15 cellular contexts compared by ENCODE assay signal in the genomic region with DNA sequence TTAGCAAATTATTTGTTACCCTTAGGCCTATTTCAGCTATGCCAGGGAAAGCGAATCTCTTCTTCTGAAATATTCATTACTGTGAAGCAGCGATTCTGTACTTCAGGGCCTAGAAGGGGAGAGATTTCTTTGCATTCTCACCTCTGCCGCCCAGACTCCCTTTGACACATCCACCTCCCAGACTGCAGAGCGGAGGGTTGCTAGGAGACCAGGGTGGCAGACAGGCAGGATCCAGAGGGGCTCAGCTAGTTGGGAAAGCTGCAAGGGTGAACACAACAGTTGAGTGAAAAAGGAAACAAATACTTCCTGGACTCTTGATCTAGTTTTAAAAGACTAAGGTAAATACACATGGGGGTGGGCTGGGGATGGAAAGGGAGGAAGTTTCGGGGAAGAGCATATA. TPM values are rescaled to one million over a fixed set of nuclear protein-coding genes. Genes with fewer than 3 reads are reported as not detected.
DNase-seq lines count a peak whose midpoint lies in the region; ATAC-seq and TF ChIP-seq lines count a peak whose summit lies in the region.
"Had no signal": no experiment of that assay in that cellular context is flagged by ENCODE, and none has a peak within 500 bp of the region (broad histone marks: within the 10 kb centered on the region; RNA-seq: fewer than 3 reads in every experiment).

No MANE protein-coding gene starts in this region.

- H3K9me3 ChIP-seq in SK-N-SH (no peaks in the 10 kb centered on the region), endodermal cell (ENCODE audit: control insufficient read depth, low read length) (no peaks in the 10 kb centered on the region)
- H3K9me3 ChIP-seq: SJSA1 had no signal

- H3K9me2 ChIP-seq in SK-N-SH = no peaks in the 10 kb centered on the region

- no peaks in the 10 kb centered on the region for H3K36me3 ChIP-seq in SK-N-SH (replicated peaks in 1 of 2; ENCODE audit: control insufficient read depth in 1 of 2, insufficient read depth in 2 of 2, low read length in 1 of 2)
- H3K36me3 ChIP-seq in endodermal cell (ENCODE audit: control insufficient read depth, insufficient read depth, low read length) = no peaks in the 10 kb centered on the region
- H3K36me3 ChIP-seq: SJSA1 had no signal

- no peak for ATAC-seq in SK-N-SH treated with all-trans-retinoic acid at 6 μM for 48 hours
- ATAC-seq in left ventricle myocardium superior = no peak

- intact Hi-C loops in left ventricle myocardium superior (cut with micrococcal nuclease) = no loop called here

- H3K27me3 Mint-ChIP-seq in endodermal cell (ENCODE audit: insufficient read depth) (no peaks in the 10 kb centered on the region), neural crest cell (ENCODE audit: low read depth) (no peaks in the 10 kb centered on the region)

- H3K27ac Mint-ChIP-seq in endodermal cell (no peak overlapping the region), neural crest cell (ENCODE audit: unreplicated experiment) (no peak overlapping the region)
- H3K27ac Mint-ChIP-seq: HFFc6 had no signal

- peaks cover 8% of the 10 kb centered on the region for H3K4me1 Mint-ChIP-seq in endodermal cell
- peaks cover 26% of the 10 kb centered on the region for H3K4me1 Mint-ChIP-seq in neural crest cell

- TF ChIP-seq RAD21 in SK-N-SH (IDR thresholded peaks at IDR 0.05; ENCODE audit: low read length) = no peak

- H3K9ac ChIP-seq in SK-N-SH (no peak overlapping the region), endodermal cell (ENCODE audit: extremely low read depth, low read length, poor library complexity, severe bottlenecking) (no peak overlapping the region)
- H3K9ac ChIP-seq: KMS-11 had no signal

- TF ChIP-seq CTCF in SK-N-SH (IDR thresholded peaks at IDR 0.05) = no peak
- TF ChIP-seq CTCF in endodermal cell (conservative IDR thresholded peaks at IDR 0.05) = no peak
- no peak for TF ChIP-seq CTCF in neural crest cell (conservative IDR thresholded peaks at IDR 0.05)
- no peak for TF ChIP-seq CTCF in foreskin fibroblast (IDR thresholded peaks at IDR 0.05; ENCODE audit: low read depth, low read length)

- CTCF ChIA-PET in SK-N-SH (lab: Yijun Ruan, JAX) = interaction anchor here (0.8 to 5.0 kb wide), 6 partner anchors 14 to 482 kb away, joined by 3 to 76 read pairs (median 4); no protein-coding TSS in a partner anchor

- H3K9me3 Mint-ChIP-seq in endodermal cell = no peaks in the 10 kb centered on the region
- no peaks in the 10 kb centered on the region for H3K9me3 Mint-ChIP-seq in neural crest cell
- H3K9me3 Mint-ChIP-seq: HFFc6 had no signal

- H2AFZ ChIP-seq in SK-N-SH (ENCODE audit: low read depth) = no peak overlapping the region

- no peaks in the 10 kb centered on the region for H3K79me2 ChIP-seq in SK-N-SH (ENCODE audit: insufficient read depth)

- H3K27me3 ChIP-seq in SK-N-SH (ENCODE audit: insufficient read depth) (no peaks in the 10 kb centered on the region), endodermal cell (ENCODE audit: control insufficient read depth, insufficient read depth, low read length, poor library complexity, severe bottlenecking) (no peaks in the 10 kb centered on the region)

- H3K4me3 Mint-ChIP-seq in endodermal cell (no peak overlapping the region), neural crest cell (peak overlapping the region; percentile 10)
- H3K4me3 Mint-ChIP-seq: HFFc6 had no signal

- no peaks in the 10 kb centered on the region for H3K36me3 Mint-ChIP-seq in endodermal cell (ENCODE audit: low read depth)
- no peaks in the 10 kb centered on the region for H3K36me3 Mint-ChIP-seq in neural crest cell (ENCODE audit: low read depth)

- H3K4me1 ChIP-seq in SK-N-SH (ENCODE audit: control insufficient read depth in 1 of 2, insufficient read depth in 2 of 2, low read depth in 1 of 2, low read length in 1 of 2) (peaks cover 11 to 21% of the 10 kb centered on the region in 2 experiments), endodermal cell (ENCODE audit: control insufficient read depth, insufficient read depth, low read length) (no peaks in the 10 kb centered on the region)

- H3K27ac ChIP-seq in SK-N-SH (ENCODE audit: low read depth in 2 of 2, low read length in 1 of 2) (no peak overlapping the region), endodermal cell (ENCODE audit: low read depth, low read length) (no peak overlapping the region)
- H3K27ac ChIP-seq: KMS-11, SJSA1 had no signal

- WGBS in SK-N-SH (ENCODE audit: low lambda C conversion rate) = 87% methylated on average over 5 of the region's 5 CpGs
- 66 to 70% methylated on average over 2 to 5 of the region's 5 CpGs for WGBS in endodermal cell (ENCODE audit: insufficient coverage in 1 of 2, insufficient read length in 1 of 2), 2 experiments

- DNase-seq in SK-N-SH (peak; percentile 16), endodermal cell (peak; percentile 68), neural crest cell (ENCODE audit: low read depth, low spot score) (no peak), DMS 273 (lab: John Stamatoyannopoulos, UW; ENCODE audit: unreplicated experiment) (no peak), left ventricle myocardium superior (no peak), foreskin fibroblast (no peak)
- DNase-seq: C1 segment of cervical spinal cord, DMS153, HFFc6, NCI-H2081 treated with DMSO at 0.1 percent for 48 hours, NCI-H446, NCI-H774 had no signal

- H3K4me3 ChIP-seq in SK-N-SH (ENCODE audit: low read depth in 2 of 2, low read length in 1 of 2) = no peak overlapping the region
- no peak overlapping the region for H3K4me3 ChIP-seq in endodermal cell (ENCODE audit: low read length)
- no peak overlapping the region for H3K4me3 ChIP-seq in foreskin fibroblast (ENCODE audit: low read depth in 1 of 2, low read length in 2 of 2)
- H3K4me3 ChIP-seq: SJSA1 had no signal

- POLR2A ChIA-PET in SK-N-SH (lab: Yijun Ruan, JAX) = no interaction called here

- peaks cover 15% of the 10 kb centered on the region for H3F3A ChIP-seq in SK-N-SH (replicated peaks; ENCODE audit: insufficient read depth)

- no peak overlapping the region for H3K4me2 ChIP-seq in SK-N-SH
- H3K4me2 ChIP-seq: KMS-11 had no signal

- H4K20me1 ChIP-seq in SK-N-SH (ENCODE audit: insufficient read depth) = no peaks in the 10 kb centered on the region

- TF ChIP-seq EP300 in SK-N-SH (IDR thresholded peaks at IDR 0.05; ENCODE audit: borderline replicate concordance in 1 of 2, low read depth in 1 of 2, low read length in 1 of 2) = no peak

TF ChIP-seq in SK-N-SH, 30 proteins besides CTCF, POLR2A, EP300 and RAD21 (continues in another document):
- TF ChIP-seq, protein P1, sequence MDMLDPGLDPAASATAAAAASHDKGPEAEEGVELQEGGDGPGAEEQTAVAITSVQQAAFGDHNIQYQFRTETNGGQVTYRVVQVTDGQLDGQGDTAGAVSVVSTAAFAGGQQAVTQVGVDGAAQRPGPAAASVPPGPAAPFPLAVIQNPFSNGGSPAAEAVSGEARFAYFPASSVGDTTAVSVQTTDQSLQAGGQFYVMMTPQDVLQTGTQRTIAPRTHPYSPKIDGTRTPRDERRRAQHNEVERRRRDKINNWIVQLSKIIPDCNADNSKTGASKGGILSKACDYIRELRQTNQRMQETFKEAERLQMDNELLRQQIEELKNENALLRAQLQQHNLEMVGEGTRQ (IDR thresholded peaks at IDR 0.05; ENCODE audit: borderline replicate concordance, low read depth, low read length) = no peak
- TF ChIP-seq, protein P2, sequence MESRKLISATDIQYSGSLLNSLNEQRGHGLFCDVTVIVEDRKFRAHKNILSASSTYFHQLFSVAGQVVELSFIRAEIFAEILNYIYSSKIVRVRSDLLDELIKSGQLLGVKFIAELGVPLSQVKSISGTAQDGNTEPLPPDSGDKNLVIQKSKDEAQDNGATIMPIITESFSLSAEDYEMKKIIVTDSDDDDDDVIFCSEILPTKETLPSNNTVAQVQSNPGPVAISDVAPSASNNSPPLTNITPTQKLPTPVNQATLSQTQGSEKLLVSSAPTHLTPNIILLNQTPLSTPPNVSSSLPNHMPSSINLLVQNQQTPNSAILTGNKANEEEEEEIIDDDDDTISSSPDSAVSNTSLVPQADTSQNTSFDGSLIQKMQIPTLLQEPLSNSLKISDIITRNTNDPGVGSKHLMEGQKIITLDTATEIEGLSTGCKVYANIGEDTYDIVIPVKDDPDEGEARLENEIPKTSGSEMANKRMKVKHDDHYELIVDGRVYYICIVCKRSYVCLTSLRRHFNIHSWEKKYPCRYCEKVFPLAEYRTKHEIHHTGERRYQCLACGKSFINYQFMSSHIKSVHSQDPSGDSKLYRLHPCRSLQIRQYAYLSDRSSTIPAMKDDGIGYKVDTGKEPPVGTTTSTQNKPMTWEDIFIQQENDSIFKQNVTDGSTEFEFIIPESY (IDR thresholded peaks at IDR 0.05; ENCODE audit: borderline replicate concordance, low read depth) = no peak
- no peak for TF ChIP-seq TCF12 (IDR thresholded peaks at IDR 0.05)

TF ChIP-seq in SK-N-SH treated with all-trans-retinoic acid at 6 μM for 48 hours, 23 proteins besides CTCF, POLR2A, EP300 and RAD21 (continues in another document):
- TF ChIP-seq SNAI2 (CRISPR knock-in tag; IDR thresholded peaks at IDR 0.05) (no peak), PPARA (CRISPR knock-in tag; IDR thresholded peaks at IDR 0.05; ENCODE audit: borderline replicate concordance) (no peak), ZNF70 (CRISPR knock-in tag; IDR thresholded peaks at IDR 0.05) (no peak)

RNA-seq across cellular contexts. Expression of a gene that starts 26.2 kb away (rescaled TPM):
- 9.3 and 11.7 TPM in 2 replicates for polyA plus RNA-seq in SK-N-SH (2012; rRNA removed)
- 9.2 and 11.2 TPM in 2 replicates for polyA plus RNA-seq in SK-N-SH (2012; cell fraction: cytosol; rRNA removed)
- polyA plus RNA-seq in SK-N-SH (2012; cell fraction: nucleus; rRNA removed) = 23.9 and 32.4 TPM in 2 replicates
- total RNA-seq in endodermal cell (10 to 100 TPM; 39.3 to 50.4 TPM), neural crest cell (36.4 and 44.1 TPM in 2 replicates), left ventricle myocardium superior (25.9 TPM)
- polyA plus RNA-seq in endodermal cell (2013, experiment 1 of 2) = 21.7 TPM
- polyA plus RNA-seq in endodermal cell (2013, experiment 2 of 2) = 21.9 TPM

Comparison
In these comparisons a context has a peak if more than half of its experiments do, and no peak if none do; other contexts are left out.
1. DNase-seq: peak in SK-N-SH (single experiment) and endodermal cell (single experiment); none in neural crest cell (single experiment), DMS 273 (single experiment), left ventricle myocardium superior (single experiment) and foreskin fibroblast (0 of 2).